ENCODE assay signal across 1 cellular context in genomic region chr7:16420649-16421332, GRCh38.
TF ChIP-seq lines count a peak whose summit lies in the region.

No MANE protein-coding gene starts in this region.

TF ChIP-seq in HepG2, 621 proteins besides CTCF, POLR2A, EP300 and RAD21 (continued from another document and continues in another):
- TF ChIP-seq, protein P1, sequence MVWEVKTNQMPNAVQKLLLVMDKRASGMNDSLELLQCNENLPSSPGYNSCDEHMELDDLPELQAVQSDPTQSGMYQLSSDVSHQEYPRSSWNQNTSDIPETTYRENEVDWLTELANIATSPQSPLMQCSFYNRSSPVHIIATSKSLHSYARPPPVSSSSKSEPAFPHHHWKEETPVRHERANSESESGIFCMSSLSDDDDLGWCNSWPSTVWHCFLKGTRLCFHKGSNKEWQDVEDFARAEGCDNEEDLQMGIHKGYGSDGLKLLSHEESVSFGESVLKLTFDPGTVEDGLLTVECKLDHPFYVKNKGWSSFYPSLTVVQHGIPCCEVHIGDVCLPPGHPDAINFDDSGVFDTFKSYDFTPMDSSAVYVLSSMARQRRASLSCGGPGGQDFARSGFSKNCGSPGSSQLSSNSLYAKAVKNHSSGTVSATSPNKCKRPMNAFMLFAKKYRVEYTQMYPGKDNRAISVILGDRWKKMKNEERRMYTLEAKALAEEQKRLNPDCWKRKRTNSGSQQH (CRISPR knock-in tag; IDR thresholded peaks at IDR 0.05; ENCODE audit: low read depth) = 0 out of 2 replicates have a peak, but pooled peaks have one; percentile 55
- TF ChIP-seq SALL2 (CRISPR knock-in tag; IDR thresholded peaks at IDR 0.05) (no peak), SP2 (CRISPR knock-in tag; IDR thresholded peaks at IDR 0.05) (0 out of 2 replicates have a peak, but pooled peaks have one; percentile 24), ZNF329 (CRISPR knock-in tag; IDR thresholded peaks at IDR 0.05; ENCODE audit: low read depth) (0 out of 2 replicates have a peak, but pooled peaks have one; percentile 66), SAP130 (CRISPR knock-in tag; IDR thresholded peaks at IDR 0.05; ENCODE audit: low read depth) (peak; percentile 64), MZF1 (CRISPR knock-in tag; IDR thresholded peaks at IDR 0.05; ENCODE audit: borderline replicate concordance) (no peak), ZNF710 (CRISPR knock-in tag; IDR thresholded peaks at IDR 0.05; ENCODE audit: borderline replicate concordance) (peak; percentile 35), ZNF614 (CRISPR knock-in tag; IDR thresholded peaks at IDR 0.05; ENCODE audit: borderline replicate concordance) (0 out of 2 replicates have a peak, but pooled peaks have one; percentile 62), SAFB2 (CRISPR knock-in tag; IDR thresholded peaks at IDR 0.05; ENCODE audit: borderline replicate concordance, low read depth) (peak; percentile 38; the same call in 1 of the 2 replicates), ZNF501 (CRISPR knock-in tag; IDR thresholded peaks at IDR 0.05) (peak; percentile 80), ZNF83 (CRISPR knock-in tag; IDR thresholded peaks at IDR 0.05; ENCODE audit: borderline replicate concordance) (0 out of 2 replicates have a peak, but pooled peaks have one; percentile 14), ZNF503 (CRISPR knock-in tag; IDR thresholded peaks at IDR 0.05) (0 out of 2 replicates have a peak, but pooled peaks have one; percentile 22), AHR (CRISPR knock-in tag; IDR thresholded peaks at IDR 0.05) (0 out of 2 replicates have a peak, but pooled peaks have one; percentile 32), SETDB1 (CRISPR knock-in tag; IDR thresholded peaks at IDR 0.05; ENCODE audit: borderline replicate concordance) (peak; percentile 80; the same call in 1 of the 2 replicates), RXRB (CRISPR knock-in tag; IDR thresholded peaks at IDR 0.05; ENCODE audit: borderline replicate concordance) (no peak), ZNF431 (CRISPR knock-in tag; IDR thresholded peaks at IDR 0.05; ENCODE audit: borderline replicate concordance, low read depth) (peak; percentile 53; the same call in 1 of the 2 replicates), ISX (CRISPR knock-in tag; conservative IDR thresholded peaks at IDR 0.05) (no peak), SUZ12 (IDR thresholded peaks at IDR 0.05; ENCODE audit: low read depth, low read length) (no peak), ZNF644 (CRISPR knock-in tag; IDR thresholded peaks at IDR 0.05; ENCODE audit: low read depth) (no peak), FOSL2 (CRISPR knock-in tag; IDR thresholded peaks at IDR 0.05) (no peak; the same call in 1 of the 2 replicates), CHCHD3 (CRISPR knock-in tag; IDR thresholded peaks at IDR 0.05) (peak; percentile 9; the same call in 1 of the 2 replicates), ZNF335 (CRISPR knock-in tag; IDR thresholded peaks at IDR 0.05) (peak; percentile 3; the same call in 1 of the 2 replicates), ZZZ3 (CRISPR knock-in tag; IDR thresholded peaks at IDR 0.05; ENCODE audit: borderline replicate concordance) (0 out of 2 replicates have a peak, but pooled peaks have one; percentile 42), MAX (IDR thresholded peaks at IDR 0.05) (peak; percentile 42; the same call in 1 of the 2 replicates), FOXC1 (CRISPR knock-in tag; IDR thresholded peaks at IDR 0.05; ENCODE audit: borderline replicate concordance) (0 out of 2 replicates have a peak, but pooled peaks have one; percentile 23), SMAD1 (CRISPR knock-in tag; IDR thresholded peaks at IDR 0.05; ENCODE audit: borderline replicate concordance, low read depth) (0 out of 2 replicates have a peak, but pooled peaks have one; percentile 62), ZNF276 (CRISPR knock-in tag; IDR thresholded peaks at IDR 0.05; ENCODE audit: low read depth) (peak; percentile 49; the same call in 1 of the 2 replicates), HOXA9 (CRISPR knock-in tag; IDR thresholded peaks at IDR 0.05; ENCODE audit: borderline replicate concordance) (peak; percentile 56; the same call in 1 of the 2 replicates), POGZ (CRISPR knock-in tag; IDR thresholded peaks at IDR 0.05) (peak; percentile 58; the same call in 1 of the 2 replicates), ZNF24 (IDR thresholded peaks at IDR 0.05) (no peak), ZNF670 (CRISPR knock-in tag; IDR thresholded peaks at IDR 0.05; ENCODE audit: borderline replicate concordance) (0 out of 2 replicates have a peak, but pooled peaks have one; percentile 16), IRF1 (CRISPR knock-in tag; IDR thresholded peaks at IDR 0.05; ENCODE audit: low read depth) (0 out of 2 replicates have a peak, but pooled peaks have one; percentile 63), TCF12 (IDR thresholded peaks at IDR 0.05) (no peak), TCF12 (CRISPR knock-in tag; IDR thresholded peaks at IDR 0.05) (0 out of 2 replicates have a peak, but pooled peaks have one; percentile 73), YEATS4 (CRISPR knock-in tag; IDR thresholded peaks at IDR 0.05; ENCODE audit: borderline replicate concordance) (peak; percentile 60; the same call in 1 of the 2 replicates), NFKB2 (CRISPR knock-in tag; IDR thresholded peaks at IDR 0.05; ENCODE audit: borderline replicate concordance) (peak; percentile 65; the same call in 1 of the 2 replicates), ATF4 (CRISPR knock-in tag; IDR thresholded peaks at IDR 0.05) (peak in 1 of 2 experiments; percentile 42; a peak in 1 of 4 replicates)
- TF ChIP-seq, protein P2, sequence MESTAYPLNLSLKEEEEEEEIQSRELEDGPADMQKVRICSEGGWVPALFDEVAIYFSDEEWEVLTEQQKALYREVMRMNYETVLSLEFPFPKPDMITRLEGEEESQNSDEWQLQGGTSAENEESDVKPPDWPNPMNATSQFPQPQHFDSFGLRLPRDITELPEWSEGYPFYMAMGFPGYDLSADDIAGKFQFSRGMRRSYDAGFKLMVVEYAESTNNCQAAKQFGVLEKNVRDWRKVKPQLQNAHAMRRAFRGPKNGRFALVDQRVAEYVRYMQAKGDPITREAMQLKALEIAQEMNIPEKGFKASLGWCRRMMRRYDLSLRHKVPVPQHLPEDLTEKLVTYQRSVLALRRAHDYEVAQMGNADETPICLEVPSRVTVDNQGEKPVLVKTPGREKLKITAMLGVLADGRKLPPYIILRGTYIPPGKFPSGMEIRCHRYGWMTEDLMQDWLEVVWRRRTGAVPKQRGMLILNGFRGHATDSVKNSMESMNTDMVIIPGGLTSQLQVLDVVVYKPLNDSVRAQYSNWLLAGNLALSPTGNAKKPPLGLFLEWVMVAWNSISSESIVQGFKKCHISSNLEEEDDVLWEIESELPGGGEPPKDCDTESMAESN (CRISPR knock-in tag; conservative IDR thresholded peaks at IDR 0.05) = peak; percentile 66; the same call in 1 of the 2 replicates
- TF ChIP-seq, protein P3, sequence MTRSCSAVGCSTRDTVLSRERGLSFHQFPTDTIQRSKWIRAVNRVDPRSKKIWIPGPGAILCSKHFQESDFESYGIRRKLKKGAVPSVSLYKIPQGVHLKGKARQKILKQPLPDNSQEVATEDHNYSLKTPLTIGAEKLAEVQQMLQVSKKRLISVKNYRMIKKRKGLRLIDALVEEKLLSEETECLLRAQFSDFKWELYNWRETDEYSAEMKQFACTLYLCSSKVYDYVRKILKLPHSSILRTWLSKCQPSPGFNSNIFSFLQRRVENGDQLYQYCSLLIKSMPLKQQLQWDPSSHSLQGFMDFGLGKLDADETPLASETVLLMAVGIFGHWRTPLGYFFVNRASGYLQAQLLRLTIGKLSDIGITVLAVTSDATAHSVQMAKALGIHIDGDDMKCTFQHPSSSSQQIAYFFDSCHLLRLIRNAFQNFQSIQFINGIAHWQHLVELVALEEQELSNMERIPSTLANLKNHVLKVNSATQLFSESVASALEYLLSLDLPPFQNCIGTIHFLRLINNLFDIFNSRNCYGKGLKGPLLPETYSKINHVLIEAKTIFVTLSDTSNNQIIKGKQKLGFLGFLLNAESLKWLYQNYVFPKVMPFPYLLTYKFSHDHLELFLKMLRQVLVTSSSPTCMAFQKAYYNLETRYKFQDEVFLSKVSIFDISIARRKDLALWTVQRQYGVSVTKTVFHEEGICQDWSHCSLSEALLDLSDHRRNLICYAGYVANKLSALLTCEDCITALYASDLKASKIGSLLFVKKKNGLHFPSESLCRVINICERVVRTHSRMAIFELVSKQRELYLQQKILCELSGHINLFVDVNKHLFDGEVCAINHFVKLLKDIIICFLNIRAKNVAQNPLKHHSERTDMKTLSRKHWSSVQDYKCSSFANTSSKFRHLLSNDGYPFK (CRISPR knock-in tag; IDR thresholded peaks at IDR 0.05; ENCODE audit: borderline replicate concordance) = peak; percentile 57; the same call in 1 of the 2 replicates
- TF ChIP-seq, protein P4, sequence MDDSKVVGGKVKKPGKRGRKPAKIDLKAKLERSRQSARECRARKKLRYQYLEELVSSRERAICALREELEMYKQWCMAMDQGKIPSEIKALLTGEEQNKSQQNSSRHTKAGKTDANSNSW (CRISPR knock-in tag; IDR thresholded peaks at IDR 0.05; ENCODE audit: borderline replicate concordance) = no peak
- TF ChIP-seq, protein P5, sequence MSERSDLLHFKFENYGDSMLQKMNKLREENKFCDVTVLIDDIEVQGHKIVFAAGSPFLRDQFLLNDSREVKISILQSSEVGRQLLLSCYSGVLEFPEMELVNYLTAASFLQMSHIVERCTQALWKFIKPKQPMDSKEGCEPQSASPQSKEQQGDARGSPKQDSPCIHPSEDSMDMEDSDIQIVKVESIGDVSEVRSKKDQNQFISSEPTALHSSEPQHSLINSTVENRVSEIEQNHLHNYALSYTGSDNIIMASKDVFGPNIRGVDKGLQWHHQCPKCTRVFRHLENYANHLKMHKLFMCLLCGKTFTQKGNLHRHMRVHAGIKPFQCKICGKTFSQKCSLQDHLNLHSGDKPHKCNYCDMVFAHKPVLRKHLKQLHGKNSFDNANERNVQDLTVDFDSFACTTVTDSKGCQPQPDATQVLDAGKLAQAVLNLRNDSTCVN (CRISPR knock-in tag; IDR thresholded peaks at IDR 0.05; ENCODE audit: borderline replicate concordance) = 0 out of 2 replicates have a peak, but pooled peaks have one; percentile 48
- TF ChIP-seq, protein P6, sequence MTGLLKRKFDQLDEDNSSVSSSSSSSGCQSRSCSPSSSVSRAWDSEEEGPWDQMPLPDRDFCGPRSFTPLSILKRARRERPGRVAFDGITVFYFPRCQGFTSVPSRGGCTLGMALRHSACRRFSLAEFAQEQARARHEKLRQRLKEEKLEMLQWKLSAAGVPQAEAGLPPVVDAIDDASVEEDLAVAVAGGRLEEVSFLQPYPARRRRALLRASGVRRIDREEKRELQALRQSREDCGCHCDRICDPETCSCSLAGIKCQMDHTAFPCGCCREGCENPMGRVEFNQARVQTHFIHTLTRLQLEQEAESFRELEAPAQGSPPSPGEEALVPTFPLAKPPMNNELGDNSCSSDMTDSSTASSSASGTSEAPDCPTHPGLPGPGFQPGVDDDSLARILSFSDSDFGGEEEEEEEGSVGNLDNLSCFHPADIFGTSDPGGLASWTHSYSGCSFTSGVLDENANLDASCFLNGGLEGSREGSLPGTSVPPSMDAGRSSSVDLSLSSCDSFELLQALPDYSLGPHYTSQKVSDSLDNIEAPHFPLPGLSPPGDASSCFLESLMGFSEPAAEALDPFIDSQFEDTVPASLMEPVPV (CRISPR knock-in tag; IDR thresholded peaks at IDR 0.05) = peak; percentile 51; the same call in 1 of the 2 replicates
